Comparison of ENCODE assay signal across 7 cellular contexts in the genomic region with DNA sequence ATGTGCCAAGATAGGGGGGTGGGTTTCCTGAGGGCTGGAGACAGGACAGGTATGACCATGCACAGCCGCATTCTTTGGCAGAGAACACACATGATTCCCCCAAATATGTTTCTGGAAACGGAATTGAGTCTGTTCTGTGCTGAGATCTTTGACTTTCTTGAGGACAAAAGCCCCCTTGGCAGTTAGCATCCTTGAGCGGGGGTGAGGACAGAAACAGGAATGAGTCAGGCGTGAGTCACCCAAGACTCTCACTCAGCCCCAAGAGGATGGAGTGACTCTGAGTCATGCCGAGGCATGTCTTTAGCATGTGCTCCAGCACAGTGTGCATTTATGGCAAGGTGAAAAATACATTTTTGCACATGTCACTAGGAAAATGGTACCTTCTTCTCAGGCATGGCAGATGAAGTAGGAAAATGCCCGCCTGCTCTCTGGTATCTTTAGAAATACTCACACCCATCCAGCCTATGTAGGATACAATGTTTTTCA. TPM values are rescaled to one million over a fixed set of nuclear protein-coding genes. Genes with fewer than 3 reads are reported as not detected.
DNase-seq lines count a peak whose midpoint lies in the region; ATAC-seq lines count a peak whose summit lies in the region.

No MANE protein-coding gene starts in this region.

- peak; percentile 80 for ATAC-seq in GM18867 (IDR thresholded peaks at IDR 0.05; ENCODE audit: unreplicated experiment)
- ATAC-seq in HG03045 (IDR thresholded peaks at IDR 0.05; ENCODE audit: unreplicated experiment): peak; percentile 78
- peak; percentile 93 to 97 for ATAC-seq in activated naive CD4-positive, alpha-beta T cell treated with anti-CD3 and anti-CD28 coated beads, Interleukin-2, amount 50 U/mL, for 72 hours

- peak; percentile 84 for DNase-seq in SIG-M5 treated with dmso at 0.1 percent for 504 hours (lab: John Stamatoyannopoulos, UW; ENCODE audit: unreplicated experiment)
- peak; percentile 81 to 85 for DNase-seq in activated naive CD4-positive, alpha-beta T cell treated with anti-CD3 and anti-CD28 coated beads, Interleukin-2, amount 50 U/mL, for 72 hours (ENCODE audit: low spot score in 2 of 2)
- peak; percentile 90 for DNase-seq in hepatic stellate cell (ENCODE audit: low spot score)
- DNase-seq in stimulated activated CD4-positive, alpha-beta T cell treated with anti-CD3 and anti-CD28 coated beads, Interleukin-1b, Interleukin-23, amount 100 ng/mL, for 24 hours (ENCODE audit: low read depth in 4 of 4, low spot score in 1 of 4): peak; percentile 59 to 82 (median 74)
- no peak for DNase-seq in NCI-H748 treated with DMSO at 0.1 percent for 48 hours (lab: John Stamatoyannopoulos, UW)

- H3K36me3 Mint-ChIP-seq in activated naive CD4-positive, alpha-beta T cell treated with anti-CD3 and anti-CD28 coated beads, Interleukin-2, amount 50 U/mL, for 72 hours: peaks cover 89 to 94% of the 10 kb centered on the region in 2 donors

- peak overlapping the region; percentile 96 to 97 for H3K27ac Mint-ChIP-seq in activated naive CD4-positive, alpha-beta T cell treated with anti-CD3 and anti-CD28 coated beads, Interleukin-2, amount 50 U/mL, for 72 hours

- H3K9me3 Mint-ChIP-seq in activated naive CD4-positive, alpha-beta T cell treated with anti-CD3 and anti-CD28 coated beads, Interleukin-2, amount 50 U/mL, for 72 hours: no peaks in the 10 kb centered on the region

RNA-seq across cellular contexts. Expression of a gene that starts 52.1 kb away (rescaled TPM):
- 100 to 1,000 TPM; 218 to 240 TPM for total RNA-seq in activated naive CD4-positive, alpha-beta T cell treated with anti-CD3 and anti-CD28 coated beads, Interleukin-2, amount 50 U/mL, for 72 hours
